16 cellular contexts compared by ENCODE assay signal in genomic region chr11:43746670-43747069, GRCh38.
"Had no signal": no experiment of that assay in that cellular context is flagged by ENCODE, and none has a peak within 500 bp of the region (broad histone marks: within the 10 kb centered on the region; RNA-seq: fewer than 3 reads in every experiment).

No MANE protein-coding gene starts in this region.

- H3K4me3 ChIP-seq: dorsolateral prefrontal cortex, prostate gland, suprapubic skin, upper lobe of left lung had no signal

- DNase-seq: activated CD4-positive, CD25-positive, alpha-beta regulatory T cell treated with anti-CD3 and anti-CD28 coated beads, Interleukin-2, amount 50 U/mL, for 72 hours; activated naive CD4-positive, alpha-beta T cell treated with Interleukin-2 at 50 U/mL for 16 hours; dorsolateral prefrontal cortex; hippocampal formation; left ventricle myocardium superior; right cardiac atrium; small intestine; stimulated activated naive CD8-positive, alpha-beta T cell treated with anti-CD3 and anti-CD28 coated beads, Interleukin-15, Interleukin-2, amounts not matched to agents 100 U/mL and 50 U/mL, for 24 hours; T-helper 17 cell; upper lobe of left lung had no signal

- H3K4me1 Mint-ChIP-seq: activated T-helper 17 cell treated with anti-CD3 and anti-CD28 coated beads, Interleukin-2, amount 50 U/mL, for 72 hours; nephron; T-helper 17 cell had no signal

- H3K36me3 ChIP-seq: prostate gland, upper lobe of left lung had no signal

- H3K27me3 Mint-ChIP-seq: activated T-helper 17 cell treated with anti-CD3 and anti-CD28 coated beads, Interleukin-2, amount 50 U/mL, for 72 hours; memory B cell; T-helper 17 cell had no signal

- H3K9me3 ChIP-seq: prostate gland, suprapubic skin, upper lobe of left lung had no signal

- H3K27ac Mint-ChIP-seq: activated T-helper 17 cell treated with anti-CD3 and anti-CD28 coated beads, Interleukin-2, amount 50 U/mL, for 72 hours; memory B cell; nephron; T-helper 17 cell had no signal

- ATAC-seq: activated T-helper 17 cell treated with anti-CD3 and anti-CD28 coated beads, Interleukin-2, amount 50 U/mL, for 72 hours; esophagus mucosa; right cardiac atrium; stimulated activated naive CD8-positive, alpha-beta T cell treated with anti-CD3 and anti-CD28 coated beads, Interleukin-15, Interleukin-2, amounts not matched to agents 100 U/mL and 50 U/mL, for 24 hours; T-helper 17 cell had no signal

- H3K4me3 Mint-ChIP-seq: activated T-helper 17 cell treated with anti-CD3 and anti-CD28 coated beads, Interleukin-2, amount 50 U/mL, for 72 hours; memory B cell; nephron; T-helper 17 cell had no signal

- H3K4me1 ChIP-seq: prostate gland, suprapubic skin, upper lobe of left lung had no signal

- H3K27ac ChIP-seq: dorsolateral prefrontal cortex, prostate gland, suprapubic skin had no signal

- H3K27me3 ChIP-seq: dorsolateral prefrontal cortex, suprapubic skin, upper lobe of left lung had no signal

- FAIRE-seq: small intestine had no signal
